ENCODE assay signal across 22 cellular contexts in the genomic region with DNA sequence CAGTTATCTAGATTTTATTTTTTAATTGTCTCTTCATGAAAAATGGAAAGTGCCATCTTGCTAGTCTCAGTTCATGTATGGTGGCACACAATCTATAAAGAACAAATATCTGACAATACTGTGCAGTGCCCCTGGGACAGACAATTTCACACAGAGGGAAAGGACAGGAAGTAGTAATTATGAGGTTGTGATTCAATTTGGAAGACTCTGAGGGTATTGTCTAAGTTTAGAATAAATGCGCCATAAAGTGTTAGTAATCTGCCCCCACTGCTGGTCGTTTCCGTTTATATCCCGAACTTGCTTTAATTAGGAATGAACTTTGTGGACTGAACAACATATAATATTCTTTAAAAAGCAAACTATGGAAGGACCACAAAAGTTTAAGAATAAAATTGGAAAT.
"Had no signal": no experiment of that assay in that cellular context is flagged by ENCODE, and none has a peak within 500 bp of the region (broad histone marks: within the 10 kb centered on the region; RNA-seq: fewer than 3 reads in every experiment).

No MANE protein-coding gene starts in this region.

- DNase-seq: Kasumi-1, MM.1S, NCI-H1092 treated with DMSO at 0.1 percent for 48 hours, NCI-H1436, NCI-H187, NCI-H2029, NCI-H2081 treated with DMSO at 0.1 percent for 48 hours, NCI-H2171, NCI-H226, NCI-H446, NCI-H510A, NCI-H524 treated with DMSO at 0.1 percent for 48 hours, NCI-H774, PC-3, SHP77, SK-N-SH, SW 1271, T-cell had no signal

- H3K27ac ChIP-seq: HL-60, KMS-11, RWPE1 had no signal

- H3K9me3 ChIP-seq: SK-N-SH had no signal

- H3K4me3 ChIP-seq: K562 had no signal
